ENCODE assay signal across 22 cellular contexts in the genomic region with DNA sequence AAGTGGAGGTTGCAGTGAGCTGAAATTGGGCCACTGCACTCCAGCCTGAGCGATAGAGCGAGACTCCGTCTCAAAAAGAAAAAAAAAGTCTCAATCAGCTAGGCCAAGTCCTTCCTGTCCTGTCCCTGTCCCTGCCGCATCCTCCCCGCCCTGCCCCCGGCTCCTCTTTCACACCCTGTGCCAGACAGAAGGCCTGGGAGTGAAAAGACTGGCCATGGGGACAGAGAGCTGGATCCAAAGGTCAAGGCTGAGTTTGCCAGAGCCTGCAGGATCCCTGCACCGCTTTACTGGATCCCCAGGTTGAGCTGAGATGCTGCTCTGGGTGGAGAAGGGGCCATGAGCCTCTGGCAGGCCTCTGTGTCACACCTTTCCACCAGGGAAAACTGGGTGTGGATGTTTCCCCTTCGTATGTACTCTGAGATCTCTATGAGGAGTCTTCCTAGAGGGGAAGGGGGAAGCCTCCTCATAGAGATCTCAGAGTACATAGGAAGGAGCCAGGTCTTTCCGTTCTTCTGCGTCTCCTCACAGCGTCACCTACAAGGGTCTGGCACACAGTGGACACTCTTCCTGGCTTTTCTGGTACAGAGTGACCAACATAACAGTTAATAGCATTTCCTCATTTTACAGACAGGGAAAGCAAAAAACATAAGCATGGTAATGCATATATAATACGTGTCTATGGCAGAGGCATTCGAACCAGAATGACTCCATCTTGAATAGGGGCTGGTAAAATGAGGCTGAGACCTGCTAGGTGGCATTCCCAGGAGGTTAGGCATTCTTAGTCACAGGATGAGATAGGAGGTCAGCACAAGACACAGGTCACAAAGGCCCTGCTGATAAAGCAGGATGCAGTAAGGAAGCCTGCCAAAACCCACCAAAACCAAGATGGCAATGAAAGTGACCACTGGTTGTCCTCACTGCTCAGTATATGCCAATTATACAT. TPM values are rescaled to one million over a fixed set of nuclear protein-coding genes. Genes with fewer than 3 reads are reported as not detected.
DNase-seq lines count a peak whose midpoint lies in the region; ATAC-seq, FAIRE-seq and TF ChIP-seq lines count a peak whose summit lies in the region.
"Had no signal": no experiment of that assay in that cellular context is flagged by ENCODE, and none has a peak within 500 bp of the region (broad histone marks: within the 10 kb centered on the region; RNA-seq: fewer than 3 reads in every experiment).

No MANE protein-coding gene starts in this region.

- TF ChIP-seq RAD21 in A549 (conservative IDR thresholded peaks at IDR 0.05 in 1 of 2, IDR thresholded peaks at IDR 0.05 in 1 of 2): no peak

- no peak overlapping the region for H3K4me3 Mint-ChIP-seq in dendritic cell treated with granulocyte-macrophage colony-stimulating factor and Interleukin-4, amounts not matched to agents 40 ng/mL and 50 ng/mL, for 4 days
- H3K4me3 Mint-ChIP-seq: activated naive CD4-positive, alpha-beta T cell treated with anti-CD3 and anti-CD28 coated beads for 36 hours; mesothelial cell of epicardium; natural killer cell treated with Interleukin-12 subunit alpha and Interleukin-12 subunit beta and Interleukin-15 and Interleukin-18, amount 100 ng/mL, for 72 hours had no signal

- H3K36me3 Mint-ChIP-seq in dendritic cell treated with granulocyte-macrophage colony-stimulating factor and Interleukin-4, amounts not matched to agents 40 ng/mL and 50 ng/mL, for 4 days (ENCODE audit: low read depth): peaks cover 6% of the 10 kb centered on the region
- H3K36me3 Mint-ChIP-seq: CD4-positive, alpha-beta memory T cell; mesothelial cell of epicardium; natural killer cell treated with Interleukin-12 subunit alpha and Interleukin-12 subunit beta and Interleukin-15 and Interleukin-18, amount 100 ng/mL, for 72 hours had no signal

- peak overlapping the region; percentile 37 for H3K27ac Mint-ChIP-seq in dendritic cell treated with granulocyte-macrophage colony-stimulating factor and Interleukin-4, amounts not matched to agents 40 ng/mL and 50 ng/mL, for 4 days
- H3K27ac Mint-ChIP-seq: mesothelial cell of epicardium had no signal

- H3K4me2 ChIP-seq in A549: peak overlapping the region; percentile 25; the same call in 1 of the 3 replicates
- H3K4me2 ChIP-seq: hepatocyte, KMS-11 had no signal

- TF ChIP-seq EP300 in A549 (IDR thresholded peaks at IDR 0.05): no peak

- CTCF ChIA-PET in A549 (lab: Yijun Ruan, JAX): interaction anchor here (0.6 to 5.8 kb wide), 10 partner anchors 11 to 438 kb away, joined by 3 to 31 read pairs (median 3); no protein-coding TSS in a partner anchor

- DNase-seq in A549 (ENCODE audit: low read depth in 1 of 2, low spot score in 1 of 2) (no peak), ELF-1 (ENCODE audit: low read depth, low spot score) (peak; percentile 23), lung (ENCODE audit: low spot score) (no peak), GM19240 (ENCODE audit: insufficient read length, low spot score) (no peak), colonic mucosa (no peak), NOMO-1 treated with dmso at 0.1 percent for 144 hours (lab: John Stamatoyannopoulos, UW; ENCODE audit: unreplicated experiment) (no peak), erythroblast (lab: John Stamatoyannopoulos, UW) (no peak)
- DNase-seq: activated CD4-positive, alpha-beta T cell treated with anti-CD3 and anti-CD28 coated beads, Interleukin-2, amount 50 U/mL, for 1 hour; activated naive CD4-positive, alpha-beta T cell treated with anti-CD3 and anti-CD28 coated beads for 36 hours; anterior cingulate cortex; CD4-positive, alpha-beta memory T cell; NCI-H187 treated with DMSO at 0.1 percent for 48 hours; NCI-H345; stimulated activated CD4-positive, alpha-beta T cell treated with anti-CD3 and anti-CD28 coated beads, Interleukin-12 subunit alpha, Interleukin-12 subunit beta, amount 100 ng/mL, for 4 hours; testis had no signal

- WGBS in A549 (ENCODE audit: missing lambda C conversion rate): 88% methylated on average over 13 of the region's 13 CpGs
- 87 to 92% methylated on average over 13 of the region's 13 CpGs for WGBS in lung, 2 donors

- ATAC-seq in A549 (no peak), lung (ENCODE audit: insufficient read depth, low FRiP score) (no peak)
- ATAC-seq: natural killer cell treated with Interleukin-12 subunit alpha and Interleukin-12 subunit beta and Interleukin-15 and Interleukin-18, amount 100 ng/mL, for 72 hours had no signal

- TF ChIP-seq CTCF in A549 (IDR thresholded peaks at IDR 0.05) (no peak), lung (IDR thresholded peaks at IDR 0.05; ENCODE audit: control extremely low read depth, extremely low read depth) (no peak), colonic mucosa (IDR thresholded peaks at IDR 0.05) (no peak)

- H3K9ac ChIP-seq in colonic mucosa (ENCODE audit: low read depth in 2 of 2, low read length in 2 of 2): no peak overlapping the region
- H3K9ac ChIP-seq: KMS-11 had no signal

- H3K27ac ChIP-seq in A549: peak overlapping the region; percentile 78 to 97
- H3K27ac ChIP-seq in lung (ENCODE audit: low read depth in 1 of 2, low read length in 1 of 2): peak overlapping the region; percentile 22 to 58
- H3K27ac ChIP-seq in colonic mucosa: no peak overlapping the region
- H3K27ac ChIP-seq: hepatocyte, KMS-11 had no signal

- H3K27me3 Mint-ChIP-seq in dendritic cell treated with granulocyte-macrophage colony-stimulating factor and Interleukin-4, amounts not matched to agents 40 ng/mL and 50 ng/mL, for 4 days: no peaks in the 10 kb centered on the region
- H3K27me3 Mint-ChIP-seq: CD4-positive, alpha-beta memory T cell; natural killer cell treated with Interleukin-12 subunit alpha and Interleukin-12 subunit beta and Interleukin-15 and Interleukin-18, amount 100 ng/mL, for 72 hours had no signal

- no peaks in the 10 kb centered on the region for H3K9me3 ChIP-seq in A549
- H3K9me3 ChIP-seq in lung (ENCODE audit: control insufficient read depth in 2 of 2, insufficient read depth in 1 of 2, low read length in 1 of 2): no peaks in the 10 kb centered on the region
- H3K9me3 ChIP-seq in colonic mucosa: no peaks in the 10 kb centered on the region
- H3K9me3 ChIP-seq: testis had no signal

- no peaks in the 10 kb centered on the region for H3K27me3 ChIP-seq in lung (ENCODE audit: control insufficient read depth, insufficient read depth)
- no peaks in the 10 kb centered on the region for H3K27me3 ChIP-seq in colonic mucosa
- H3K27me3 ChIP-seq: hepatocyte, testis had no signal

- peaks cover 60% of the 10 kb centered on the region for H3K4me1 Mint-ChIP-seq in dendritic cell treated with granulocyte-macrophage colony-stimulating factor and Interleukin-4, amounts not matched to agents 40 ng/mL and 50 ng/mL, for 4 days (ENCODE audit: low read depth)

- TF ChIP-seq POLR2A in A549 (IDR thresholded peaks at IDR 0.05; ENCODE audit: low read length): no peak
- TF ChIP-seq POLR2A in erythroblast (IDR thresholded peaks at IDR 0.05; ENCODE audit: low read length): no peak

- H3K36me3 ChIP-seq in lung (ENCODE audit: control insufficient read depth in 2 of 2, insufficient read depth in 2 of 2, low read length in 2 of 2): no peaks in the 10 kb centered on the region
- H3K36me3 ChIP-seq in colonic mucosa: no peaks in the 10 kb centered on the region

- intact Hi-C loops in dendritic cell treated with granulocyte-macrophage colony-stimulating factor and Interleukin-4, amounts not matched to agents 40 ng/mL and 50 ng/mL, for 4 days (cut with micrococcal nuclease): no loop called here
- intact Hi-C loops in colonic mucosa (cut with DNase I): no loop called here

- FAIRE-seq in A549 (lab: Jason Lieb, UNC): no peak
- FAIRE-seq: endometrium had no signal

- H3K9me3 Mint-ChIP-seq in dendritic cell treated with granulocyte-macrophage colony-stimulating factor and Interleukin-4, amounts not matched to agents 40 ng/mL and 50 ng/mL, for 4 days: no peaks in the 10 kb centered on the region
- H3K9me3 Mint-ChIP-seq: activated naive CD4-positive, alpha-beta T cell treated with anti-CD3 and anti-CD28 coated beads for 36 hours; CD4-positive, alpha-beta memory T cell; mesothelial cell of epicardium; natural killer cell treated with Interleukin-12 subunit alpha and Interleukin-12 subunit beta and Interleukin-15 and Interleukin-18, amount 100 ng/mL, for 72 hours had no signal

- POLR2A ChIA-PET in A549 (lab: Yijun Ruan, JAX): no interaction called here

- peaks cover 52% of the 10 kb centered on the region for H3K4me1 ChIP-seq in A549
- H3K4me1 ChIP-seq in lung (ENCODE audit: control insufficient read depth in 2 of 2, insufficient read depth in 2 of 2, low read length in 2 of 2): peaks cover 8 to 17% of the 10 kb centered on the region in 2 donors
- no peaks in the 10 kb centered on the region for H3K4me1 ChIP-seq in colonic mucosa

- no peak overlapping the region for H3K4me3 ChIP-seq in A549
- no peak overlapping the region for H3K4me3 ChIP-seq in lung
- H3K4me3 ChIP-seq in colonic mucosa: no peak overlapping the region
- H3K4me3 ChIP-seq: hepatocyte, testis had no signal

TF ChIP-seq in A549, 52 proteins besides CTCF, POLR2A, EP300 and RAD21:
- TF ChIP-seq, protein P1, sequence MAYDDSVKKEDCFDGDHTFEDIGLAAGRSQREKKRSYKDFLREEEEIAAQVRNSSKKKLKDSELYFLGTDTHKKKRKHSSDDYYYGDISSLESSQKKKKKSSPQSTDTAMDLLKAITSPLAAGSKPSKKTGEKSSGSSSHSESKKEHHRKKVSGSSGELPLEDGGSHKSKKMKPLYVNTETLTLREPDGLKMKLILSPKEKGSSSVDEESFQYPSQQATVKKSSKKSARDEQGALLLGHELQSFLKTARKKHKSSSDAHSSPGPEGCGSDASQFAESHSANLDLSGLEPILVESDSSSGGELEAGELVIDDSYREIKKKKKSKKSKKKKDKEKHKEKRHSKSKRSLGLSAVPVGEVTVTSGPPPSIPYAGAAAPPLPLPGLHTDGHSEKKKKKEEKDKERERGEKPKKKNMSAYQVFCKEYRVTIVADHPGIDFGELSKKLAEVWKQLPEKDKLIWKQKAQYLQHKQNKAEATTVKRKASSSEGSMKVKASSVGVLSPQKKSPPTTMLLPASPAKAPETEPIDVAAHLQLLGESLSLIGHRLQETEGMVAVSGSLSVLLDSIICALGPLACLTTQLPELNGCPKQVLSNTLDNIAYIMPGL (CRISPR knock-in tag; IDR thresholded peaks at IDR 0.05; ENCODE audit: borderline replicate concordance): no peak
- TF ChIP-seq HEYL (CRISPR knock-in tag; IDR thresholded peaks at IDR 0.05) (0 out of 2 replicates have a peak, but pooled peaks have one; percentile 51), RFX5 (IDR thresholded peaks at IDR 0.05) (no peak)
TF ChIP-seq in A549: peak in this region for 1.

RNA-seq across cellular contexts. Expression of a gene that starts 35.1 kb away (rescaled TPM):
- polyA plus RNA-seq in A549 (2011; rRNA removed) (1.2 and 1.7 TPM in 2 replicates), A549 (2017; fragmentation: RNase III; extraction: RNeasy Plus Mini Kit Qiagen cat#74134 plus additional on column Dnase treatment) (0.67 to 0.76 TPM (median 0.70 TPM) in 3 replicates), lung (10 to 100 TPM; 14.6 to 28.4 TPM)
- polyA plus RNA-seq in A549 (2012; cell fraction: cytosol; rRNA removed): 1.2 and 1.5 TPM in 2 replicates
- polyA plus RNA-seq in A549 (2012; cell fraction: nucleus; rRNA removed): 0.82 and 0.83 TPM in 2 replicates
- polyA minus RNA-seq in A549 (2011; rRNA and poly(A)+ RNA removed): 1.6 and 2.7 TPM in 2 replicates
- total RNA-seq in lung (10 to 100 TPM in 1 of 2 donors, 1 to 10 TPM in 1; 5.8 to 14.0 TPM), colonic mucosa (1 to 10 TPM; 2.1 to 4.2 TPM)
- total RNA-seq: Daoy had no signal
